33 cellular contexts compared by ENCODE assay signal in the genomic region with DNA sequence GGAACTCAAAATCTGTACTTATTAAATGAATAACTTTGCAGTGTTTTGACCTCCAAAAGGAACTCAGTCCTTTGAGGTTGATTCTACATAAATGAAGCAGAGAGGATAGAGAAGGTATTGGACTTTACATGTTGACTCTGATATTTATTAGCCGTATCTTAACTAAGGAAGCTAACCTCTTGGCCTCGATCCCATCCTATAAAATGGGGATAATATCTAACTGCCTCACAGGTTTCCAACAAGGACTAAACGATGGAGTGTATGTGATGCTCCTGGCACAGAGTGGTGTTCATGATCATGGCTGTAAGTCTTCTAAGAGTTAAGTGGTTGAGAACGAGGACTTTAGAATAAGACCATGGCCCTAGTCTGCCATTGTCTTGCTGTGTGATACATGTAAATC.
"Had no signal": no experiment of that assay in that cellular context is flagged by ENCODE, and none has a peak within 500 bp of the region (broad histone marks: within the 10 kb centered on the region; RNA-seq: fewer than 3 reads in every experiment).

No MANE protein-coding gene starts in this region.

- H3K4me3 ChIP-seq: adrenal gland, body of pancreas, breast epithelium, K562, MG63, PC-9, SJCRH30 had no signal

- H3K27ac ChIP-seq: adrenal gland, body of pancreas, breast epithelium, PC-9, RWPE1, SJCRH30, SK-N-MC had no signal

- ATAC-seq: activated CD4-positive, alpha-beta T cell treated with anti-CD3 and anti-CD28 coated beads for 36 hours; activated CD4-positive, CD25-positive, alpha-beta regulatory T cell treated with anti-CD3 and anti-CD28 coated beads, Interleukin-2, amount 50 U/mL, for 24 hours; activated CD8-positive, alpha-beta T cell treated with anti-CD3 and anti-CD28 coated beads, Interleukin-2, amount 10 ng/mL, durations not matched to agents 7 days and 5 days; activated naive CD4-positive, alpha-beta T cell treated with anti-CD3 and anti-CD28 coated beads, Interleukin-2, amount 50 U/mL, for 72 hours; body of pancreas; K562; WTC11 had no signal

- H3K36me3 ChIP-seq: adrenal gland, breast epithelium, MG63, SJCRH30 had no signal

- H2AFZ ChIP-seq: PC-9 had no signal

- DNase-seq: activated CD4-positive, alpha-beta T cell treated with anti-CD3 and anti-CD28 coated beads for 36 hours; activated CD4-positive, alpha-beta T cell treated with anti-CD3 and anti-CD28 coated beads, Interleukin-2, amount 10 ng/mL, durations not matched to agents 7 days and 5 days; activated CD4-positive, alpha-beta T cell treated with anti-CD3 and anti-CD28 coated beads, Interleukin-2, amount 50 U/mL, for 48 hours; activated CD8-positive, alpha-beta T cell treated with anti-CD3 and anti-CD28 coated beads, Interleukin-2, amount 10 ng/mL, durations not matched to agents 7 days and 5 days; activated gamma-delta T cell; activated naive CD4-positive, alpha-beta T cell treated with anti-CD3 and anti-CD28 coated beads for 36 hours; activated T-cell treated with anti-CD3 and anti-CD28 coated beads, Interleukin-2, amount 50 U/mL, for 24 hours; adrenal gland; body of pancreas; caudate nucleus; cerebellar nuclear complex; Karpas-422; MG63; NCI-H1092 treated with DMSO at 0.1 percent for 48 hours; NCI-H1417; NCI-H146; NCI-H187; NCI-H2029 treated with DMSO at 0.1 percent for 48 hours; NCI-H2107; NCI-H2171; NCI-H510A; NCI-H526; NCI-H748 treated with DMSO at 0.1 percent for 48 hours; PC-9; SHP77; SJCRH30 had no signal

- H3K27me3 ChIP-seq: adrenal gland, body of pancreas, breast epithelium, MG63, SJCRH30 had no signal

- H3K9me3 ChIP-seq: adrenal gland, body of pancreas, breast epithelium, MG63, SJCRH30 had no signal

- H3K4me2 ChIP-seq: PC-9 had no signal

- H3K4me1 ChIP-seq: adrenal gland, body of pancreas, breast epithelium had no signal
